8 cellular contexts compared by ENCODE assay signal in genomic region chr10:3803884-3804741, GRCh38. TPM values are rescaled to one million over a fixed set of nuclear protein-coding genes. Genes with fewer than 3 reads are reported as not detected.
DNase-seq lines count a peak whose midpoint lies in the region; ATAC-seq and TF ChIP-seq lines count a peak whose summit lies in the region.

No MANE protein-coding gene starts in this region.

- TF ChIP-seq CTCF in thoracic aorta (IDR thresholded peaks at IDR 0.05): no peak

- peak overlapping the region; percentile 82 to 89 for H3K27ac ChIP-seq in thoracic aorta

- peak overlapping the region; percentile 66 for H3K4me3 Mint-ChIP-seq in activated naive CD8-positive, alpha-beta T cell treated with anti-CD3 and anti-CD28 coated beads, Interleukin-2, amount 50 U/mL, for 24 hours

- no peak overlapping the region for H3K4me3 ChIP-seq in thoracic aorta

- H3K4me1 Mint-ChIP-seq in activated naive CD8-positive, alpha-beta T cell treated with anti-CD3 and anti-CD28 coated beads, Interleukin-2, amount 50 U/mL, for 24 hours: peaks cover 21% of the 10 kb centered on the region

- H3K9me3 ChIP-seq in thoracic aorta: no peaks in the 10 kb centered on the region

- peak; percentile 87 for ATAC-seq in activated naive CD8-positive, alpha-beta T cell treated with anti-CD3 and anti-CD28 coated beads, Interleukin-2, amount 50 U/mL, for 24 hours
- ATAC-seq in thoracic aorta (ENCODE audit: insufficient number of reproducible peaks, low FRiP score, low read depth) (no peak), HG02678 (IDR thresholded peaks at IDR 0.05; ENCODE audit: unreplicated experiment) (no peak), GM18870 (IDR thresholded peaks at IDR 0.05; ENCODE audit: unreplicated experiment) (no peak), GM21576 (IDR thresholded peaks at IDR 0.05; ENCODE audit: unreplicated experiment) (no peak)

- H3K4me1 ChIP-seq in thoracic aorta (ENCODE audit: control insufficient read depth in 1 of 2, low read depth in 2 of 2): peaks cover 32 to 51% of the 10 kb centered on the region in 2 donors

- H3K27ac Mint-ChIP-seq in activated naive CD8-positive, alpha-beta T cell treated with anti-CD3 and anti-CD28 coated beads, Interleukin-2, amount 50 U/mL, for 24 hours: no peak overlapping the region

- no peaks in the 10 kb centered on the region for H3K9me3 Mint-ChIP-seq in activated naive CD8-positive, alpha-beta T cell treated with anti-CD3 and anti-CD28 coated beads, Interleukin-2, amount 50 U/mL, for 24 hours

- H3K36me3 ChIP-seq in thoracic aorta: no peaks in the 10 kb centered on the region

- peak; percentile 20 for DNase-seq in Daoy (ENCODE audit: low read depth)
- DNase-seq in RPMI7951 (ENCODE audit: low read depth): peak; percentile 68
- DNase-seq in activated naive CD8-positive, alpha-beta T cell treated with anti-CD3 and anti-CD28 coated beads, Interleukin-2, amount 50 U/mL, for 24 hours: peak; percentile 68
- peak; percentile 79 for DNase-seq in medulla oblongata (ENCODE audit: extremely low spot score)
- DNase-seq in thoracic aorta (ENCODE audit: low spot score): no peak

- no peaks in the 10 kb centered on the region for H3K27me3 Mint-ChIP-seq in activated naive CD8-positive, alpha-beta T cell treated with anti-CD3 and anti-CD28 coated beads, Interleukin-2, amount 50 U/mL, for 24 hours

- no peaks in the 10 kb centered on the region for H3K36me3 Mint-ChIP-seq in activated naive CD8-positive, alpha-beta T cell treated with anti-CD3 and anti-CD28 coated beads, Interleukin-2, amount 50 U/mL, for 24 hours (ENCODE audit: low read depth)

- H3K27me3 ChIP-seq in thoracic aorta (replicated peaks; ENCODE audit: insufficient read depth): no peaks in the 10 kb centered on the region

RNA-seq across cellular contexts. Expression of gene KLF6, which starts 19.1 kb away (rescaled TPM):
- 7.5 and 11.6 TPM in 2 replicates for total RNA-seq in Daoy (2014; rRNA removed; shearing (Covaris generic))
- total RNA-seq in RPMI7951 (2014; rRNA removed; shearing (Covaris generic)): 20.3 and 23.3 TPM in 2 replicates
- 100 to 1,000 TPM; 170 to 201 TPM for total RNA-seq in thoracic aorta
